8 cellular contexts compared by ENCODE assay signal in genomic region chr20:37315293-37316110, GRCh38. TPM values are rescaled to one million over a fixed set of nuclear protein-coding genes. Genes with fewer than 3 reads are reported as not detected.
A peak's percentile ranks its signal among the peaks of the same experiment; 100 is the strongest.
DNase-seq lines count a peak whose midpoint lies in the region; ATAC-seq lines count a peak whose summit lies in the region.

No MANE protein-coding gene starts in this region.

- intact Hi-C loops in dendritic cell treated with granulocyte-macrophage colony-stimulating factor and Interleukin-4, amounts not matched to agents 40 ng/mL and 50 ng/mL, for 4 days (cut with micrococcal nuclease): loop anchor here (2.0 kb wide), 2 partner anchors 17 to 45 kb away; no protein-coding TSS in a partner anchor

- peak overlapping the region; percentile 82 for H3K27ac Mint-ChIP-seq in activated CD8-positive, alpha-beta memory T cell treated with anti-CD3 and anti-CD28 coated beads, Interleukin-2, amount 10 ng/mL, durations not matched to agents 7 days and 5 days
- peak overlapping the region; percentile 87 for H3K27ac Mint-ChIP-seq in dendritic cell treated with granulocyte-macrophage colony-stimulating factor and Interleukin-4, amounts not matched to agents 40 ng/mL and 50 ng/mL, for 4 days
- H3K27ac Mint-ChIP-seq in naive thymus-derived CD8-positive, alpha-beta T cell: peak overlapping the region; percentile 76 to 93 (median 90)

- peaks cover 3% of the 10 kb centered on the region for H3K36me3 Mint-ChIP-seq in activated CD8-positive, alpha-beta memory T cell treated with anti-CD3 and anti-CD28 coated beads, Interleukin-2, amount 10 ng/mL, durations not matched to agents 7 days and 5 days
- peaks cover 71% of the 10 kb centered on the region for H3K36me3 Mint-ChIP-seq in dendritic cell treated with granulocyte-macrophage colony-stimulating factor and Interleukin-4, amounts not matched to agents 40 ng/mL and 50 ng/mL, for 4 days (ENCODE audit: low read depth)
- peaks cover 0 to 34% (median 3%) of the 10 kb centered on the region in 3 donors for H3K36me3 Mint-ChIP-seq in naive thymus-derived CD8-positive, alpha-beta T cell

- H3K4me3 Mint-ChIP-seq in activated CD8-positive, alpha-beta memory T cell treated with anti-CD3 and anti-CD28 coated beads, Interleukin-2, amount 10 ng/mL, durations not matched to agents 7 days and 5 days: no peak overlapping the region
- H3K4me3 Mint-ChIP-seq in dendritic cell treated with granulocyte-macrophage colony-stimulating factor and Interleukin-4, amounts not matched to agents 40 ng/mL and 50 ng/mL, for 4 days: no peak overlapping the region
- H3K4me3 Mint-ChIP-seq in naive thymus-derived CD8-positive, alpha-beta T cell: peak overlapping the region in 2 of 10 donors; percentile 37 to 54

- peaks cover 23% of the 10 kb centered on the region for H3K4me1 Mint-ChIP-seq in activated CD8-positive, alpha-beta memory T cell treated with anti-CD3 and anti-CD28 coated beads, Interleukin-2, amount 10 ng/mL, durations not matched to agents 7 days and 5 days
- H3K4me1 Mint-ChIP-seq in dendritic cell treated with granulocyte-macrophage colony-stimulating factor and Interleukin-4, amounts not matched to agents 40 ng/mL and 50 ng/mL, for 4 days (ENCODE audit: low read depth): peaks cover 78% of the 10 kb centered on the region
- peaks cover 29 to 51% (median 43%) of the 10 kb centered on the region in 4 donors for H3K4me1 Mint-ChIP-seq in naive thymus-derived CD8-positive, alpha-beta T cell

- ATAC-seq in activated CD8-positive, alpha-beta memory T cell treated with anti-CD3 and anti-CD28 coated beads, Interleukin-2, amount 10 ng/mL, durations not matched to agents 7 days and 5 days: peak; percentile 6
- peak; percentile 48 for ATAC-seq in HG03460 (IDR thresholded peaks at IDR 0.05; ENCODE audit: unreplicated experiment)
- peak in 1 of 2 donors; percentile 21 for ATAC-seq in naive thymus-derived CD8-positive, alpha-beta T cell

- no peaks in the 10 kb centered on the region for H3K27me3 Mint-ChIP-seq in activated CD8-positive, alpha-beta memory T cell treated with anti-CD3 and anti-CD28 coated beads, Interleukin-2, amount 10 ng/mL, durations not matched to agents 7 days and 5 days
- no peaks in the 10 kb centered on the region for H3K27me3 Mint-ChIP-seq in dendritic cell treated with granulocyte-macrophage colony-stimulating factor and Interleukin-4, amounts not matched to agents 40 ng/mL and 50 ng/mL, for 4 days
- H3K27me3 Mint-ChIP-seq in naive thymus-derived CD8-positive, alpha-beta T cell: no peaks in the 10 kb centered on the region

- POLR2A ChIA-PET in naive thymus-derived CD8-positive, alpha-beta T cell (lab: Charles Lee): no interaction called here

- no peak for DNase-seq in activated CD8-positive, alpha-beta memory T cell treated with anti-CD3 and anti-CD28 coated beads, Interleukin-2, amount 10 ng/mL, durations not matched to agents 7 days and 5 days
- no peak for DNase-seq in activated CD8-positive, alpha-beta memory T cell treated with anti-CD3 and anti-CD28 coated beads for 24 hours
- peak in 2 of 10 donors; percentile 10 to 47 for DNase-seq in naive thymus-derived CD8-positive, alpha-beta T cell
- no peak for DNase-seq in Kasumi-1 (lab: John Stamatoyannopoulos, UW)
- no peak for DNase-seq in NCI-H1694 treated with DMSO at 0.1 percent for 48 hours (lab: John Stamatoyannopoulos, UW)
- DNase-seq in OCI-M2 (lab: John Stamatoyannopoulos, UW; ENCODE audit: unreplicated experiment): no peak

- CTCF ChIA-PET in activated CD8-positive, alpha-beta memory T cell treated with anti-CD3 and anti-CD28 coated beads, Interleukin-2, amount 10 ng/mL, durations not matched to agents 7 days and 5 days (lab: Charles Lee): interaction anchor here (1.3 kb wide), 1 partner anchor 69 kb away, joined by 3 read pairs; no protein-coding TSS in a partner anchor

- no peaks in the 10 kb centered on the region for H3K9me3 Mint-ChIP-seq in activated CD8-positive, alpha-beta memory T cell treated with anti-CD3 and anti-CD28 coated beads, Interleukin-2, amount 10 ng/mL, durations not matched to agents 7 days and 5 days (ENCODE audit: low read depth)
- H3K9me3 Mint-ChIP-seq in dendritic cell treated with granulocyte-macrophage colony-stimulating factor and Interleukin-4, amounts not matched to agents 40 ng/mL and 50 ng/mL, for 4 days: no peaks in the 10 kb centered on the region
- H3K9me3 Mint-ChIP-seq in naive thymus-derived CD8-positive, alpha-beta T cell: no peaks in the 10 kb centered on the region

RNA-seq across cellular contexts. Expression of gene MANBAL, which starts 26.0 kb away (rescaled TPM):
- 10 to 100 TPM; 11.3 to 11.5 TPM for total RNA-seq in activated CD8-positive, alpha-beta memory T cell treated with anti-CD3 and anti-CD28 coated beads, Interleukin-2, amount 10 ng/mL, durations not matched to agents 7 days and 5 days
- 10 to 100 TPM; 11.5 to 12.8 TPM for total RNA-seq in naive thymus-derived CD8-positive, alpha-beta T cell
- 10 to 100 TPM; 18.9 to 24.7 (median 24.3) TPM for polyA plus RNA-seq in naive thymus-derived CD8-positive, alpha-beta T cell

RNA-seq across cellular contexts. Expression of gene SRC, which starts 30.4 kb away (rescaled TPM):
- 1 to 10 TPM; 1.9 to 3.6 TPM for total RNA-seq in activated CD8-positive, alpha-beta memory T cell treated with anti-CD3 and anti-CD28 coated beads, Interleukin-2, amount 10 ng/mL, durations not matched to agents 7 days and 5 days
- total RNA-seq in naive thymus-derived CD8-positive, alpha-beta T cell: 1 to 10 TPM in 1 of 2 experiments, under 1 TPM in 1; 0.60 to 2.4 TPM
- under 1 TPM in 1 of 3 donors, not detected in 2; 0.07 TPM for polyA plus RNA-seq in naive thymus-derived CD8-positive, alpha-beta T cell

RNA-seq across cellular contexts. Expression of gene GHRH, which starts 53.9 kb away (rescaled TPM):
- not detected for total RNA-seq in activated CD8-positive, alpha-beta memory T cell treated with anti-CD3 and anti-CD28 coated beads, Interleukin-2, amount 10 ng/mL, durations not matched to agents 7 days and 5 days
- not detected for total RNA-seq in naive thymus-derived CD8-positive, alpha-beta T cell
- polyA plus RNA-seq in naive thymus-derived CD8-positive, alpha-beta T cell: not detected
